In genomic region chr7:129434846-129435318, GRCh38 we compare ENCODE assay signal across 8 cellular contexts. TPM values are rescaled to one million over a fixed set of nuclear protein-coding genes. Genes with fewer than 3 reads are reported as not detected.
DNase-seq lines count a peak whose midpoint lies in the region; ATAC-seq and TF ChIP-seq lines count a peak whose summit lies in the region.

No MANE protein-coding gene starts in this region.

- no peak for TF ChIP-seq POLR2A in uterus (IDR thresholded peaks at IDR 0.05)

- POLR2A ChIA-PET in Panc1 (lab: Charles Lee): interaction anchor here (0.6 kb wide), 1 partner anchor 57 kb away, joined by 3 read pairs; no protein-coding TSS in a partner anchor

- H3K36me3 Mint-ChIP-seq in activated T-cell treated with anti-CD3 and anti-CD28 coated beads, Interleukin-2, amount 50 U/mL, for 24 hours (ENCODE audit: low read depth): peaks cover 47% of the 10 kb centered on the region
- H3K36me3 Mint-ChIP-seq in dendritic cell treated with granulocyte-macrophage colony-stimulating factor and Interleukin-4, amounts not matched to agents 40 ng/mL and 50 ng/mL, for 4 days (ENCODE audit: low read depth): no peaks in the 10 kb centered on the region

- H2BK15ac ChIP-seq in mesenchymal stem cell (ENCODE audit: low read depth, poor library complexity, severe bottlenecking): no peak overlapping the region

- H3K27ac Mint-ChIP-seq in activated T-cell treated with anti-CD3 and anti-CD28 coated beads, Interleukin-2, amount 50 U/mL, for 24 hours: peak overlapping the region; percentile 93
- no peak overlapping the region for H3K27ac Mint-ChIP-seq in dendritic cell treated with granulocyte-macrophage colony-stimulating factor and Interleukin-4, amounts not matched to agents 40 ng/mL and 50 ng/mL, for 4 days

- peaks cover 6% of the 10 kb centered on the region; the same call in 1 of the 2 replicates for H3K27me3 ChIP-seq in Panc1 (ENCODE audit: control insufficient read depth, insufficient read depth, low read length)
- H3K27me3 ChIP-seq in mesenchymal stem cell (ENCODE audit: control insufficient read depth in 1 of 2, insufficient read depth in 1 of 2, low read length in 2 of 2): peaks cover 8 to 21% of the 10 kb centered on the region in 2 experiments
- H3K27me3 ChIP-seq in uterus: no peaks in the 10 kb centered on the region

- H4K91ac ChIP-seq in mesenchymal stem cell (ENCODE audit: low read length): no peak overlapping the region

- peak overlapping the region; percentile 67 for H2AFZ ChIP-seq in mesenchymal stem cell (ENCODE audit: low read depth, low read length)

- no peak overlapping the region for H2BK120ac ChIP-seq in mesenchymal stem cell (ENCODE audit: low read depth, low read length)

- no peak overlapping the region for H2BK12ac ChIP-seq in mesenchymal stem cell (ENCODE audit: low read length in 2 of 2)

- peak; percentile 33; the same call in 1 of the 2 replicates for ATAC-seq in Panc1

- H3K4me1 Mint-ChIP-seq in activated T-cell treated with anti-CD3 and anti-CD28 coated beads, Interleukin-2, amount 50 U/mL, for 24 hours (ENCODE audit: low read depth): peaks cover 55% of the 10 kb centered on the region
- peaks cover 32% of the 10 kb centered on the region for H3K4me1 Mint-ChIP-seq in dendritic cell treated with granulocyte-macrophage colony-stimulating factor and Interleukin-4, amounts not matched to agents 40 ng/mL and 50 ng/mL, for 4 days (ENCODE audit: low read depth)

- H4K8ac ChIP-seq in mesenchymal stem cell (ENCODE audit: low read length): no peak overlapping the region

- no peaks in the 10 kb centered on the region for H3K36me3 ChIP-seq in Panc1 (ENCODE audit: control insufficient read depth, insufficient read depth, low read length)
- H3K36me3 ChIP-seq in mesenchymal stem cell (ENCODE audit: control insufficient read depth in 1 of 2, insufficient read depth in 2 of 2, low read depth in 1 of 2, low read length in 2 of 2): no peaks in the 10 kb centered on the region
- no peaks in the 10 kb centered on the region for H3K36me3 ChIP-seq in uterus

- BruUV-seq in Panc1 (replicated peaks; lab: Mats Ljungman, UMichigan): no TSS peak

- H3K27ac ChIP-seq in Panc1 (ENCODE audit: low read length): peak overlapping the region; percentile 54
- no peak overlapping the region for H3K27ac ChIP-seq in mesenchymal stem cell (ENCODE audit: low read length, poor library complexity, severe bottlenecking)
- peak overlapping the region; percentile 18 to 37 for H3K27ac ChIP-seq in uterus

- no peaks in the 10 kb centered on the region for H3K9me3 Mint-ChIP-seq in activated T-cell treated with anti-CD3 and anti-CD28 coated beads, Interleukin-2, amount 50 U/mL, for 24 hours
- H3K9me3 Mint-ChIP-seq in dendritic cell treated with granulocyte-macrophage colony-stimulating factor and Interleukin-4, amounts not matched to agents 40 ng/mL and 50 ng/mL, for 4 days: no peaks in the 10 kb centered on the region

- H2AK5ac ChIP-seq in mesenchymal stem cell (ENCODE audit: low read length, severe bottlenecking): no peak overlapping the region

- H2BK5ac ChIP-seq in mesenchymal stem cell (ENCODE audit: low read depth, low read length, poor library complexity, severe bottlenecking): no peak overlapping the region

- H3K14ac ChIP-seq in mesenchymal stem cell (ENCODE audit: low read length in 2 of 2): no peak overlapping the region

- under 1% methylated on average over 11 of the region's 25 CpGs for WGBS in mesenchymal stem cell

- intact Hi-C loops in Panc1 (cut with micrococcal nuclease; ENCODE audit: unreplicated experiment): no loop called here
- intact Hi-C loops in dendritic cell treated with granulocyte-macrophage colony-stimulating factor and Interleukin-4, amounts not matched to agents 40 ng/mL and 50 ng/mL, for 4 days (cut with micrococcal nuclease): no loop called here
- intact Hi-C loops in uterus (cut with DNase I; ENCODE audit: low total_unique reads): no loop called here

- peaks cover 3% of the 10 kb centered on the region for H3K79me1 ChIP-seq in mesenchymal stem cell (replicated peaks; ENCODE audit: low read length, poor library complexity, severe bottlenecking)

- CTCF ChIA-PET in Panc1 (lab: Charles Lee): interaction anchor here (0.6 kb wide), 1 partner anchor 1204 kb away, joined by 3 read pairs; no protein-coding TSS in a partner anchor

- H3K4ac ChIP-seq in mesenchymal stem cell (ENCODE audit: low read depth in 1 of 2, low read length in 2 of 2): no peak overlapping the region

- H3K4me3 Mint-ChIP-seq in activated T-cell treated with anti-CD3 and anti-CD28 coated beads, Interleukin-2, amount 50 U/mL, for 24 hours: peak overlapping the region; percentile 91
- peak overlapping the region; percentile 94 for H3K4me3 Mint-ChIP-seq in dendritic cell treated with granulocyte-macrophage colony-stimulating factor and Interleukin-4, amounts not matched to agents 40 ng/mL and 50 ng/mL, for 4 days

- peaks cover 4% of the 10 kb centered on the region for H3K4me1 ChIP-seq in Panc1 (ENCODE audit: control insufficient read depth, insufficient read depth, low read length)
- H3K4me1 ChIP-seq in mesenchymal stem cell (ENCODE audit: control insufficient read depth, insufficient read depth, low read depth, low read length): peaks cover 7% of the 10 kb centered on the region
- H3K4me1 ChIP-seq in uterus: no peaks in the 10 kb centered on the region

- TF ChIP-seq CTCF in Panc1 (IDR thresholded peaks at IDR 0.05): no peak
- TF ChIP-seq CTCF in uterus (IDR thresholded peaks at IDR 0.05): no peak

- H3K27me3 Mint-ChIP-seq in activated T-cell treated with anti-CD3 and anti-CD28 coated beads, Interleukin-2, amount 50 U/mL, for 24 hours: peaks cover 9% of the 10 kb centered on the region
- H3K27me3 Mint-ChIP-seq in dendritic cell treated with granulocyte-macrophage colony-stimulating factor and Interleukin-4, amounts not matched to agents 40 ng/mL and 50 ng/mL, for 4 days: peaks cover 47% of the 10 kb centered on the region

- peak overlapping the region; percentile 86 for H3K4me2 ChIP-seq in mesenchymal stem cell (ENCODE audit: low read length, poor library complexity, severe bottlenecking)

- in situ Hi-C loops in Panc1 (cut with HindIII; ENCODE audit: low pct_unique_long_range_greater_than_20kb, low sequenced_read_pairs): no loop called here

- H3K9ac ChIP-seq in mesenchymal stem cell (ENCODE audit: low read length): peak overlapping the region; percentile 87

- no peaks in the 10 kb centered on the region for H3K9me3 ChIP-seq in Panc1 (ENCODE audit: control insufficient read depth, insufficient read depth, low read depth, low read length)
- no peaks in the 10 kb centered on the region for H3K9me3 ChIP-seq in mesenchymal stem cell (ENCODE audit: control insufficient read depth, low read length)
- H3K9me3 ChIP-seq in uterus: no peaks in the 10 kb centered on the region

- H3K23ac ChIP-seq in mesenchymal stem cell (ENCODE audit: low read length in 2 of 2): no peak overlapping the region

- H3K4me3 ChIP-seq in Panc1 (ENCODE audit: low read depth in 2 of 2, low read length in 2 of 2) (peak overlapping the region; percentile 80 to 82), mesenchymal stem cell (ENCODE audit: insufficient read depth in 1 of 2, low read depth in 1 of 2, low read length in 2 of 2) (peak overlapping the region; percentile 89 to 91), uterus (peak overlapping the region; percentile 55 to 58)

- H3K18ac ChIP-seq in mesenchymal stem cell (ENCODE audit: low read depth in 1 of 2, low read length in 2 of 2): peak overlapping the region in 1 of 2 experiments; percentile 39

- no peak for DNase-seq in activated T-cell treated with anti-CD3 and anti-CD28 coated beads, Interleukin-2, amount 50 U/mL, for 24 hours
- DNase-seq in activated T-cell treated with anti-CD3 and anti-CD28 coated beads for 4 hours: no peak
- no peak for DNase-seq in Panc1 (ENCODE audit: low read depth, low spot score)
- peak; percentile 32 for DNase-seq in mesenchymal stem cell
- peak in 1 of 2 donors; percentile 16 for DNase-seq in uterus
- DNase-seq in Kasumi-1 (lab: John Stamatoyannopoulos, UW): no peak
- DNase-seq in cortex of kidney (lab: John Stamatoyannopoulos, UW): no peak

RNA-seq across cellular contexts. Expression of gene STRIP2, which starts 0.7 kb away (rescaled TPM):
- total RNA-seq in Panc1 (2021; ENCODE audit: unreplicated experiment) (5.1 TPM), uterus (1 to 10 TPM in 1 of 4 donors, under 1 TPM in 1, not detected in 2; 0.37 to 2.2 TPM)
- polyA plus RNA-seq in Panc1 (2012; ENCODE audit: insufficient read length): 2.4 TPM
- polyA plus RNA-seq in mesenchymal stem cell (2013, experiment 1 of 2): 0.76 TPM
- 0.93 TPM for polyA plus RNA-seq in mesenchymal stem cell (2013, experiment 2 of 2)
